ENCODE assay signal across 27 cellular contexts in genomic region chr7:78417180-78417853, GRCh38.
"Had no signal": no experiment of that assay in that cellular context is flagged by ENCODE, and none has a peak within 500 bp of the region (broad histone marks: within the 10 kb centered on the region; RNA-seq: fewer than 3 reads in every experiment).

No MANE protein-coding gene starts in this region.

- H3K4me1 ChIP-seq: prostate gland, spleen, suprapubic skin, testis, transverse colon, upper lobe of right lung, uterus had no signal

- DNase-seq: naive thymus-derived CD8-positive, alpha-beta T cell; nephron progenitor cell; pancreas; right cardiac atrium; spleen; stimulated activated CD4-positive, alpha-beta T cell treated with anti-CD3 and anti-CD28 coated beads, Interleukin-12 subunit alpha, Interleukin-12 subunit beta, amount 100 ng/mL, for 4 hours; stimulated activated CD4-positive, alpha-beta T cell treated with anti-CD3 and anti-CD28 coated beads, Interleukin-1b, Interleukin-23, amount 100 ng/mL, for 48 hours; stimulated activated CD4-positive, alpha-beta T cell treated with anti-CD3 and anti-CD28 coated beads, Interleukin-4, amount 100 ng/mL, for 1 hour; stimulated activated CD4-positive, alpha-beta T cell treated with anti-CD3 and anti-CD28 coated beads, Interleukin-4, amount 100 ng/mL, for 4 hours; stimulated activated CD8-positive, alpha-beta memory T cell treated with anti-CD3 and anti-CD28 coated beads, Interleukin-4, amount 100 ng/mL, for 48 hours; stimulated activated naive CD4-positive, alpha-beta T cell; stimulated activated naive CD8-positive, alpha-beta T cell treated with anti-CD3 and anti-CD28 coated beads, Interleukin-15, amount 100 ng/mL, for 72 hours; stimulated activated naive CD8-positive, alpha-beta T cell treated with anti-CD3 and anti-CD28 coated beads, Interleukin-15, Interleukin-2, amounts not matched to agents 100 U/mL and 50 U/mL, for 24 hours; substantia nigra; testis; tibial artery; transverse colon; upper lobe of right lung; uterus had no signal

- H3K4me2 ChIP-seq: smooth muscle cell had no signal

- H3K4me3 ChIP-seq: pancreas, prostate gland, skin epidermis, smooth muscle cell, spleen, suprapubic skin, testis, tibial artery, transverse colon, upper lobe of right lung, uterus had no signal

- H3K36me3 ChIP-seq: neutrophil, pancreas, prostate gland, spleen, suprapubic skin, tibial artery, transverse colon, upper lobe of right lung, uterus had no signal

- FAIRE-seq: pancreas had no signal

- H3K27ac ChIP-seq: neutrophil, pancreas, prostate gland, skin epidermis, spleen, suprapubic skin, testis, tibial artery, transverse colon, upper lobe of right lung, uterus had no signal

- ATAC-seq: naive thymus-derived CD8-positive, alpha-beta T cell; natural killer cell treated with Interleukin-12 subunit alpha and Interleukin-12 subunit beta and Interleukin-15 and Interleukin-18, amount 100 ng/mL, for 72 hours; pancreas; right cardiac atrium; sciatic nerve; stimulated activated memory B cell treated with anti-CD40 and anti-IgM and Interleukin-4, amounts not matched to agents 10 μg/mL and 1 μg/mL and 100 μg/mL, for 72 hours; stimulated activated naive CD8-positive, alpha-beta T cell treated with anti-CD3 and anti-CD28 coated beads, Interleukin-15, amount 100 ng/mL, for 72 hours; stimulated activated naive CD8-positive, alpha-beta T cell treated with anti-CD3 and anti-CD28 coated beads, Interleukin-15, Interleukin-2, amounts not matched to agents 100 U/mL and 50 U/mL, for 24 hours; upper lobe of right lung had no signal

- H3K27me3 ChIP-seq: neutrophil, pancreas, spleen, suprapubic skin, testis, tibial artery, transverse colon, upper lobe of right lung, uterus had no signal

- H3K9me3 ChIP-seq: neutrophil, pancreas, prostate gland, suprapubic skin, testis, transverse colon, upper lobe of right lung, uterus had no signal
